Comparison of ENCODE assay signal across 10 cellular contexts in the genomic region with DNA sequence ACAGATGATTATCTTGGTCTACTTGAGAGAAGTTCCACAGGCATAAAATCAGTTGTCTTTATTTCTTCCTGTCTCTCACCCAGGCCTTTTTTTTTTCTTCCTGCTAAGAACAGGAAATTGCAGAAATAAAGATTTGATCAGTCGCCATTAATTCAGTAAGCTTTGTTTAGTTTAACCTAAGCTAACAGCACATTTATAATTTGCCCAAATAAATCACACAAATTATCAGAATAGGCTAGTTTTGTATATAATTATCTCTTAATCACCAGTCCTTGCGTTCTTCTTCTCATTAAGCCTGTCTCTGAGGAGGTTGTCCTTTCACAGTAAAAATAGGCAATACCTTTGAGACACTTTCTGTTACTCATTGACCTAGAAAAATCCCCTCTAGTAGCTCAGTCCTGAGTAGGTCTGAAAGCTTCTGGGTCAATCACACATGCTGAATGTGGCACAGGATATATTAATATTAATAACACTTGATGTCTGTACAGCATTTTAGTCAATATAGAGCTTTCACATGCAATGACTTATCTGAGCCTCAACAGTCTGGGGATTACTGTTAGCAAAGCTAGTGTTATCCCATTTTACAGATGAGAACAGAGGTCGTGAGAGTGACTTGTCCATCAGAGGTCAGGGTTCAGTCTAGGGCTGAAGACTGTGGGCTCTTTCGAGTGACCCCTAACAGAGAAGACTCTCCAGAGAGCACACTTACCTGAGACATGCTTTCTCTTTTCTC. TPM values are rescaled to one million over a fixed set of nuclear protein-coding genes. Genes with fewer than 3 reads are reported as not detected.
DNase-seq lines count a peak whose midpoint lies in the region; ATAC-seq and TF ChIP-seq lines count a peak whose summit lies in the region.
"Had no signal": no experiment of that assay in that cellular context is flagged by ENCODE, and none has a peak within 500 bp of the region (broad histone marks: within the 10 kb centered on the region; RNA-seq: fewer than 3 reads in every experiment).

No MANE protein-coding gene starts in this region.

- DNase-seq in sigmoid colon (no peak), mucosa of gallbladder (ENCODE audit: low spot score) (no peak), heart right ventricle (no peak), glutamatergic neuron (no peak)
- DNase-seq: psoas muscle had no signal

- H3K27ac ChIP-seq in KOPT-K1 (ENCODE audit: low read depth, low read length, poor library complexity, severe bottlenecking) = peak overlapping the region; percentile 95
- H3K27ac ChIP-seq in muscle layer of duodenum (ENCODE audit: low read length) = peak overlapping the region; percentile 23
- H3K27ac ChIP-seq in sigmoid colon = no peak overlapping the region
- peak overlapping the region in 1 of 10 donors; percentile 68 for H3K27ac ChIP-seq in heart right ventricle
- H3K27ac ChIP-seq: psoas muscle, vagina had no signal

- H3K4me1 ChIP-seq in muscle layer of duodenum (ENCODE audit: control insufficient read depth in 1 of 2, insufficient read depth in 2 of 2, low read length in 2 of 2) (peaks cover 0 to 3% of the 10 kb centered on the region in 2 donors), sigmoid colon (no peaks in the 10 kb centered on the region), heart right ventricle (peaks cover 0 to 31% (median 0%) of the 10 kb centered on the region in 9 donors)
- H3K4me1 ChIP-seq: psoas muscle, vagina had no signal

- no peak overlapping the region for H3K27ac Mint-ChIP-seq in glutamatergic neuron (ENCODE audit: unreplicated experiment)

- ATAC-seq in GM18867 (IDR thresholded peaks at IDR 0.05; ENCODE audit: unreplicated experiment) = peak; percentile 85
- ATAC-seq in HG02571 (IDR thresholded peaks at IDR 0.05; ENCODE audit: unreplicated experiment) = peak; percentile 94
- no peak for ATAC-seq in heart right ventricle
- ATAC-seq: psoas muscle had no signal

- H3K36me3 ChIP-seq in KOPT-K1 (ENCODE audit: insufficient read depth, low read length) = no peaks in the 10 kb centered on the region
- H3K36me3 ChIP-seq in muscle layer of duodenum (ENCODE audit: control insufficient read depth in 1 of 2, insufficient read depth in 2 of 2, low read length in 2 of 2) = no peaks in the 10 kb centered on the region
- no peaks in the 10 kb centered on the region for H3K36me3 ChIP-seq in sigmoid colon
- H3K36me3 ChIP-seq in heart right ventricle = no peaks in the 10 kb centered on the region
- H3K36me3 ChIP-seq: vagina had no signal

- no peak overlapping the region for H3K4me3 Mint-ChIP-seq in glutamatergic neuron (ENCODE audit: unreplicated experiment)

- TF ChIP-seq EP300 in sigmoid colon (IDR thresholded peaks at IDR 0.05) = no peak

- H3K27me3 ChIP-seq in muscle layer of duodenum (ENCODE audit: low read depth, low read length) (no peaks in the 10 kb centered on the region), sigmoid colon (no peaks in the 10 kb centered on the region), heart right ventricle (no peaks in the 10 kb centered on the region)
- H3K27me3 ChIP-seq: vagina had no signal

- 53 to 67% methylated on average over 4 of the region's 4 CpGs for WGBS in sigmoid colon, 2 donors
- WGBS in heart right ventricle, 2 donors = 71 to 79% methylated on average over 4 of the region's 4 CpGs

- intact Hi-C loops in sigmoid colon (cut with DNase I) (no loop called here), heart right ventricle (cut with DNase I) (no loop called here)

- H3K9me3 Mint-ChIP-seq in glutamatergic neuron (ENCODE audit: unreplicated experiment) = no peaks in the 10 kb centered on the region

- no peaks in the 10 kb centered on the region for H3K36me3 Mint-ChIP-seq in glutamatergic neuron (ENCODE audit: unreplicated experiment)

- H3K9me3 ChIP-seq in KOPT-K1 (ENCODE audit: insufficient read depth, low read length, poor library complexity, severe bottlenecking) (no peaks in the 10 kb centered on the region), muscle layer of duodenum (ENCODE audit: control insufficient read depth in 1 of 2, low read length in 2 of 2) (no peaks in the 10 kb centered on the region), sigmoid colon (no peaks in the 10 kb centered on the region), heart right ventricle (no peaks in the 10 kb centered on the region)
- H3K9me3 ChIP-seq: psoas muscle, vagina had no signal

- no peaks in the 10 kb centered on the region for H3K4me1 Mint-ChIP-seq in glutamatergic neuron (ENCODE audit: low read depth, unreplicated experiment)

- no peak for TF ChIP-seq POLR2A in sigmoid colon (IDR thresholded peaks at IDR 0.05)

- H3K4me3 ChIP-seq in muscle layer of duodenum (ENCODE audit: low read depth in 1 of 2, low read length in 2 of 2) (no peak overlapping the region), sigmoid colon (no peak overlapping the region), heart right ventricle (no peak overlapping the region)
- H3K4me3 ChIP-seq: psoas muscle, vagina had no signal

- H3K27me3 Mint-ChIP-seq in glutamatergic neuron (ENCODE audit: unreplicated experiment) = peaks cover 2% of the 10 kb centered on the region

- TF ChIP-seq CTCF in sigmoid colon (IDR thresholded peaks at IDR 0.05) (no peak), heart right ventricle (IDR thresholded peaks at IDR 0.05) (no peak), glutamatergic neuron (IDR thresholded peaks at IDR 0.05; ENCODE audit: partially characterized antibody, unreplicated experiment) (no peak)

RNA-seq across cellular contexts. Expression of a gene that starts 11.2 kb away (rescaled TPM):
- total RNA-seq in sigmoid colon = 10 to 100 TPM in 3 of 4 donors, 1 to 10 TPM in 1; 9.0 to 15.7 (median 12.3) TPM
- polyA plus RNA-seq in sigmoid colon = 10 to 100 TPM; 13.2 to 30.7 (median 29.6) TPM
- 24.0 TPM for total RNA-seq in mucosa of gallbladder
- total RNA-seq in heart right ventricle = 10 to 100 TPM in 1 of 10 donors, 1 to 10 TPM in 9; 2.6 to 20.4 (median 4.4) TPM
- polyA plus RNA-seq in heart right ventricle = 1 to 10 TPM; 2.0 TPM
- 2.5 TPM for total RNA-seq in glutamatergic neuron (ENCODE audit: unreplicated experiment)

Comparison
In these comparisons a context has a peak if more than half of its experiments do, and no peak if none do; other contexts are left out.
1. ATAC-seq: peak in GM18867 (single experiment) and HG02571 (single experiment); none in heart right ventricle (0 of 8).
2. H3K27ac ChIP-seq: peak in KOPT-K1 (single experiment) and muscle layer of duodenum (single experiment); none in sigmoid colon (0 of 4).